Comparison of ENCODE assay signal across 17 cellular contexts in the genomic region with DNA sequence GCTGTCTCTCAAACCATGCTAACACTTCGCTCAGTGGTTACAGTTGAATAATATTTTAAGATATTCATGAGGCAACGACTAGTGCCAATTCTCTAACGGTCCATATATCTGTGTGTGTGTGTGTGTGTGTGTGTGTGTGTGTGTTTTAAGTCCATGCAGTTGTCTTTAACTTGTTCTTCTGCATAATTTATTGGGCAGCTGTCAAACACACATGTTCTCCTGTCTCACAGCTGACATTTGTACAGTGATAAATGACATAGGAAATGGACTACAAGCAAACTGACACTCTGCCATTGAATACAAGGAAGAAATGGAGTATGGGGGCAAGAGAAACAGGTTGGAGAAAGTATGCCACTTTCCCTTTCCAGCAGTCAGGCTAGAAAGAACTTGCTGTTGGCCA.
DNase-seq lines count a peak whose midpoint lies in the region; ATAC-seq and TF ChIP-seq lines count a peak whose summit lies in the region.
"Had no signal": no experiment of that assay in that cellular context is flagged by ENCODE, and none has a peak within 500 bp of the region (broad histone marks: within the 10 kb centered on the region; RNA-seq: fewer than 3 reads in every experiment).

No MANE protein-coding gene starts in this region.

- H3F3A ChIP-seq in SU-DHL-6 (ENCODE audit: insufficient read depth), result peaks cover 36% of the 10 kb centered on the region

- no peaks in the 10 kb centered on the region for H3K9me3 ChIP-seq in SU-DHL-6 (ENCODE audit: insufficient read depth, low read length)
- H3K9me3 ChIP-seq: BE2C, HAP-1 had no signal

- no peak overlapping the region for H3K4me3 Mint-ChIP-seq in naive thymus-derived CD8-positive, alpha-beta T cell
- H3K4me3 Mint-ChIP-seq: CD8-positive, alpha-beta memory T cell had no signal

- no peaks in the 10 kb centered on the region for H3K27me3 ChIP-seq in SU-DHL-6 (ENCODE audit: low read length)
- H3K27me3 ChIP-seq: BE2C had no signal

- no peak for TF ChIP-seq CTCF in SU-DHL-6 (IDR thresholded peaks at IDR 0.05; ENCODE audit: insufficient read depth, low read length, poor library complexity, severe bottlenecking)

- H3K9ac ChIP-seq in SU-DHL-6 (ENCODE audit: low read length), result peak overlapping the region; percentile 42; the same call in 1 of the 2 replicates
- H3K9ac ChIP-seq: GM23248 had no signal

- peaks cover 0 to 8% (median 0%) of the 10 kb centered on the region in 5 donors for H3K27me3 Mint-ChIP-seq in naive thymus-derived CD8-positive, alpha-beta T cell
- H3K27me3 Mint-ChIP-seq: CD4-positive, CD25-positive, alpha-beta regulatory T cell; CD8-positive, alpha-beta memory T cell had no signal

- no peaks in the 10 kb centered on the region for H3K9me2 ChIP-seq in SU-DHL-6 (replicated peaks; ENCODE audit: insufficient read depth, low read length)

- no peak overlapping the region for H3K27ac Mint-ChIP-seq in naive thymus-derived CD8-positive, alpha-beta T cell
- H3K27ac Mint-ChIP-seq: CD8-positive, alpha-beta memory T cell had no signal

- H3K79me2 ChIP-seq in SU-DHL-6 (ENCODE audit: insufficient read depth, low read length), result no peaks in the 10 kb centered on the region

- ATAC-seq in naive thymus-derived CD8-positive, alpha-beta T cell, result no peak
- no peak for ATAC-seq in GM18511 (IDR thresholded peaks at IDR 0.05; ENCODE audit: unreplicated experiment)
- ATAC-seq in GM19351 (IDR thresholded peaks at IDR 0.05; ENCODE audit: unreplicated experiment), result no peak

- peak overlapping the region; percentile 99 for H3K27ac ChIP-seq in SU-DHL-6 (ENCODE audit: low read depth, low read length)
- H3K27ac ChIP-seq: GM23248 had no signal

- no peaks in the 10 kb centered on the region for H3K36me3 Mint-ChIP-seq in naive thymus-derived CD8-positive, alpha-beta T cell
- H3K36me3 Mint-ChIP-seq: CD4-positive, CD25-positive, alpha-beta regulatory T cell; CD8-positive, alpha-beta memory T cell had no signal

- no peaks in the 10 kb centered on the region for H3K4me1 Mint-ChIP-seq in naive thymus-derived CD8-positive, alpha-beta T cell
- H3K4me1 Mint-ChIP-seq: CD4-positive, CD25-positive, alpha-beta regulatory T cell; CD8-positive, alpha-beta memory T cell had no signal

- no peak overlapping the region for H2AFZ ChIP-seq in SU-DHL-6 (ENCODE audit: low read depth, low read length, severe bottlenecking)
- H2AFZ ChIP-seq: GM23248 had no signal

- peak overlapping the region; percentile 74 for H3K4me2 ChIP-seq in SU-DHL-6 (ENCODE audit: low read depth, low read length, poor library complexity, severe bottlenecking)

- H3K36me3 ChIP-seq in SU-DHL-6 (ENCODE audit: low read length), result no peaks in the 10 kb centered on the region
- H3K36me3 ChIP-seq: BE2C, HAP-1 had no signal

- DNase-seq in LHCN-M2 (ENCODE audit: low read depth), result peak; percentile 34
- peak; percentile 69 for DNase-seq in myocyte (ENCODE audit: low read depth)
- no peak for DNase-seq in naive thymus-derived CD8-positive, alpha-beta T cell
- no peak for DNase-seq in HuH-7.5 (ENCODE audit: low spot score)
- DNase-seq: ACHN; BE2C; C1 segment of cervical spinal cord; CD4-positive, CD25-positive, alpha-beta regulatory T cell; CD8-positive, alpha-beta memory T cell; COR-L47; DMS 273 treated with DMSO at 0.1 percent for 48 hours; DMS53; GM23248 had no signal

- H3K9me3 Mint-ChIP-seq in naive thymus-derived CD8-positive, alpha-beta T cell, result no peaks in the 10 kb centered on the region
- H3K9me3 Mint-ChIP-seq: CD4-positive, CD25-positive, alpha-beta regulatory T cell; CD8-positive, alpha-beta memory T cell had no signal

- no peaks in the 10 kb centered on the region for H4K20me1 ChIP-seq in SU-DHL-6 (ENCODE audit: low read depth, low read length)

- POLR2A ChIA-PET in naive thymus-derived CD8-positive, alpha-beta T cell (lab: Charles Lee), result no interaction called here

- H3K4me3 ChIP-seq in SU-DHL-6 (ENCODE audit: insufficient read depth, low read length, poor library complexity, severe bottlenecking), result no peak overlapping the region
- H3K4me3 ChIP-seq: GM23248, HAP-1 had no signal

Comparison
In these comparisons a context has a peak if more than half of its experiments do, and no peak if none do; other contexts are left out.
1. DNase-seq: peak in LHCN-M2 (single experiment) and myocyte (single experiment); none in naive thymus-derived CD8-positive, alpha-beta T cell (0 of 10) and HuH-7.5 (single experiment).